Comparison of ENCODE assay signal across 15 cellular contexts in the genomic region with DNA sequence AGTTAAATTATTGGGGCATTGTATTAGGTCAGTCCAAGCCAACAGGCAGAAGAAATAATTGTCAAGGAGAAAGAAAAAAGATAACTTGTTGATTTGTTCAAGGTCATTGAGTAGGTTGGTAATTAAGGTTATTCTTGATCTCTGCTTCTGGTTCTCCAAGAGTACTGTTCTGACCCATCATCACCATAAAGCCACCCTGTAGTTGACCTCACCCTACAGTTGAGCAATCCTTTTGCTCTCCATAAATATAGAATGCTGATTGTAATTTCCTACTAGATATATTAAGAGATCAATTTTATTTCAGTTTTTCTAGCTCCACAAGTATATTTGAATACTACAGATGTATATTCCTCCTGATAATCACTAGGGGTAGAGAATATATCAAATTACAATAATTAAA.
DNase-seq lines count a peak whose midpoint lies in the region; TF ChIP-seq lines count a peak whose summit lies in the region.
"Had no signal": no experiment of that assay in that cellular context is flagged by ENCODE, and none has a peak within 500 bp of the region (broad histone marks: within the 10 kb centered on the region; RNA-seq: fewer than 3 reads in every experiment).

No MANE protein-coding gene starts in this region.

- H3K36me3 ChIP-seq in Caco-2 (ENCODE audit: control insufficient read depth, insufficient read depth, low read length) (no peaks in the 10 kb centered on the region), hepatocyte (replicated peaks; ENCODE audit: insufficient read depth, low read depth) (no peaks in the 10 kb centered on the region), transverse colon (no peaks in the 10 kb centered on the region)

- H4K20me1 ChIP-seq in hepatocyte (ENCODE audit: insufficient read depth, poor library complexity, severe bottlenecking): no peaks in the 10 kb centered on the region

- intact Hi-C loops in Caco-2 (cut with micrococcal nuclease; ENCODE audit: unreplicated experiment) (loop anchor here (1.0 kb wide), 3 partner anchors 14 to 46 kb away; no protein-coding TSS in a partner anchor), transverse colon (cut with DNase I; ENCODE audit: low total_unique reads) (no loop called here)

- H3K27ac Mint-ChIP-seq in Caco-2 (ENCODE audit: unreplicated experiment) (peak overlapping the region; percentile 42), progenitor cell of endocrine pancreas (peak overlapping the region; percentile 26)
- H3K27ac Mint-ChIP-seq: CD4-positive, CD25-positive, alpha-beta regulatory T cell; CD8-positive, alpha-beta T cell; GM23338; H9 had no signal

- H3K27me3 Mint-ChIP-seq in Caco-2 (ENCODE audit: insufficient read depth, unreplicated experiment) (no peaks in the 10 kb centered on the region), progenitor cell of endocrine pancreas (no peaks in the 10 kb centered on the region)
- H3K27me3 Mint-ChIP-seq: CD4-positive, CD25-positive, alpha-beta regulatory T cell had no signal

- H3K9me2 ChIP-seq in hepatocyte (replicated peaks; ENCODE audit: insufficient read depth): no peaks in the 10 kb centered on the region

- no peak for TF ChIP-seq CTCF in Caco-2 (IDR thresholded peaks at IDR 0.05; ENCODE audit: insufficient read depth in 1 of 2, low read depth in 1 of 2, low read length in 1 of 2, severe bottlenecking in 1 of 2, unreplicated experiment in 1 of 2)
- TF ChIP-seq CTCF in hepatocyte (IDR thresholded peaks at IDR 0.05; ENCODE audit: poor library complexity): no peak
- no peak for TF ChIP-seq CTCF in progenitor cell of endocrine pancreas (IDR thresholded peaks at IDR 0.05; ENCODE audit: unreplicated experiment)
- no peak for TF ChIP-seq CTCF in transverse colon (IDR thresholded peaks at IDR 0.05)

- in situ Hi-C loops in transverse colon (cut with MboI; ENCODE audit: low pct_ligation_motif_present in 1 of 4, low pct_unique_long_range_greater_than_20kb in 1 of 4, low sequenced_read_pairs in 3 of 4): no loop called here

- H3K4me3 ChIP-seq in Caco-2 (ENCODE audit: low read depth, low read length) (no peak overlapping the region), hepatocyte (no peak overlapping the region), transverse colon (no peak overlapping the region)
- H3K4me3 ChIP-seq: GM23338 had no signal

- DNase-seq in Caco-2 (no peak), hepatocyte (ENCODE audit: low spot score) (no peak), progenitor cell of endocrine pancreas (ENCODE audit: low spot score, unreplicated experiment) (no peak), transverse colon (no peak), globus pallidus (ENCODE audit: low spot score) (no peak), NCI-H226 (no peak), caudate nucleus (lab: John Stamatoyannopoulos, UW) (no peak)
- DNase-seq: 8988T; C1 segment of cervical spinal cord; CD4-positive, CD25-positive, alpha-beta regulatory T cell; CD8-positive, alpha-beta T cell; DMS 273 treated with DMSO at 0.1 percent for 48 hours; DND-41; H9 had no signal

- H3K79me2 ChIP-seq in hepatocyte: no peaks in the 10 kb centered on the region

- H2AFZ ChIP-seq in hepatocyte: no peak overlapping the region
- H2AFZ ChIP-seq: GM23338 had no signal

- H3K4me1 ChIP-seq in Caco-2: peaks cover 14% of the 10 kb centered on the region
- H3K4me1 ChIP-seq in hepatocyte (ENCODE audit: insufficient read depth): no peaks in the 10 kb centered on the region
- H3K4me1 ChIP-seq in transverse colon: peaks cover 0 to 6% (median 1%) of the 10 kb centered on the region in 4 donors

- peak overlapping the region; percentile 22 for H3K4me2 ChIP-seq in hepatocyte
- H3K4me2 ChIP-seq: GM23338 had no signal

- BruUV-seq in Caco-2 (replicated peaks; lab: Mats Ljungman, UMichigan): TSS peak; percentile 75

- H3K27me3 ChIP-seq in Caco-2 (replicated peaks; ENCODE audit: control insufficient read depth, insufficient read depth, low read length) (no peaks in the 10 kb centered on the region), hepatocyte (no peaks in the 10 kb centered on the region), transverse colon (no peaks in the 10 kb centered on the region)

- TF ChIP-seq POLR2A in transverse colon (IDR thresholded peaks at IDR 0.05): no peak

- H3K9me3 ChIP-seq in Caco-2: no peaks in the 10 kb centered on the region
- H3K9me3 ChIP-seq in hepatocyte (ENCODE audit: low read depth): no peaks in the 10 kb centered on the region
- no peaks in the 10 kb centered on the region for H3K9me3 ChIP-seq in transverse colon

- no peak for TF ChIP-seq EP300 in transverse colon (IDR thresholded peaks at IDR 0.05; ENCODE audit: low read depth)

- H3K4me3 Mint-ChIP-seq in Caco-2 (ENCODE audit: unreplicated experiment) (peak overlapping the region; percentile 23), progenitor cell of endocrine pancreas (ENCODE audit: low read depth) (no peak overlapping the region)
- H3K4me3 Mint-ChIP-seq: CD4-positive, CD25-positive, alpha-beta regulatory T cell; CD8-positive, alpha-beta T cell; GM23338; H9 had no signal

- H3K36me3 Mint-ChIP-seq in Caco-2 (ENCODE audit: insufficient read depth, unreplicated experiment) (no peaks in the 10 kb centered on the region), progenitor cell of endocrine pancreas (ENCODE audit: insufficient read depth) (peaks cover 16% of the 10 kb centered on the region)
- H3K36me3 Mint-ChIP-seq: CD4-positive, CD25-positive, alpha-beta regulatory T cell; CD8-positive, alpha-beta T cell had no signal

- CTCF ChIA-PET in Caco-2 (lab: Charles Lee): no interaction called here

- POLR2A ChIA-PET in Caco-2 (lab: Charles Lee): no interaction called here

- H3K4me1 Mint-ChIP-seq in Caco-2 (ENCODE audit: low read depth, unreplicated experiment) (peaks cover 13% of the 10 kb centered on the region), progenitor cell of endocrine pancreas (ENCODE audit: low read depth) (peaks cover 18% of the 10 kb centered on the region)
- H3K4me1 Mint-ChIP-seq: CD4-positive, CD25-positive, alpha-beta regulatory T cell; GM23338; H9 had no signal

- peaks cover 34% of the 10 kb centered on the region for H3K9me3 Mint-ChIP-seq in Caco-2 (ENCODE audit: unreplicated experiment)
- H3K9me3 Mint-ChIP-seq in progenitor cell of endocrine pancreas (ENCODE audit: low read depth): peaks cover 37% of the 10 kb centered on the region
- H3K9me3 Mint-ChIP-seq: CD8-positive, alpha-beta T cell; GM23338; H9 had no signal

- H3K27ac ChIP-seq in hepatocyte (peak overlapping the region; percentile 80), transverse colon (peak overlapping the region in 3 of 4 donors; percentile 7 to 42 (median 16)), caudate nucleus (ENCODE audit: low read depth, low read length) (no peak overlapping the region)
